8 cellular contexts compared by ENCODE assay signal in genomic region chr9:69971643-69972449, GRCh38.
A peak's percentile ranks its signal among the peaks of the same experiment; 100 is the strongest.
DNase-seq lines count a peak whose midpoint lies in the region; ATAC-seq, FAIRE-seq and TF ChIP-seq lines count a peak whose summit lies in the region.

No MANE protein-coding gene starts in this region.

- no peaks in the 10 kb centered on the region for H3F3A ChIP-seq in PC-3 (ENCODE audit: low read length, unreplicated experiment)

- CTCF ChIA-PET in PC-3 (lab: Charles Lee): interaction anchor here (0.6 to 1.9 kb wide), 3 partner anchors 139 to 258 kb away, joined by 3 to 9 read pairs (median 4); no protein-coding TSS in a partner anchor

- peak; percentile 55 for ATAC-seq in PC-3

- no peaks in the 10 kb centered on the region for H4K20me1 ChIP-seq in PC-3 (ENCODE audit: low read length)

- TF ChIP-seq EP300 in ovary (IDR thresholded peaks at IDR 0.05): no peak

- POLR2A ChIA-PET in PC-3 (lab: Charles Lee; ENCODE audit: unreplicated experiment): no interaction called here

- 43 to 45% (median 43%) methylated on average over 16 of the region's 16 CpGs for WGBS in ovary, 3 donors

- no peak for TF ChIP-seq POLR2A in ovary (IDR thresholded peaks at IDR 0.05)

- intact Hi-C loops in PC-3 (cut with micrococcal nuclease): loop anchor here (1.0 to 2.0 kb wide), 3 partner anchors 139 to 630 kb away; no protein-coding TSS in a partner anchor
- intact Hi-C loops in ovary (cut with DNase I): loop anchor here in 3 of 4 donors (2.0 to 10.0 kb wide), 4 partner anchors 140 to 633 kb away; partner anchors contain the start of gene KLF9 (in 1 of the 3)

- no peak overlapping the region for H3K4me3 ChIP-seq in PC-3 (ENCODE audit: low read length)
- no peak overlapping the region for H3K4me3 ChIP-seq in ovary

- H3K9me2 ChIP-seq in PC-3 (replicated peaks; ENCODE audit: low read length): no peaks in the 10 kb centered on the region

- H2AFZ ChIP-seq in PC-3 (ENCODE audit: low read length): no peak overlapping the region

- H3K9me3 ChIP-seq in PC-3 (ENCODE audit: low read length) (no peaks in the 10 kb centered on the region), ovary (no peaks in the 10 kb centered on the region)

- H3K4me1 ChIP-seq in PC-3 (ENCODE audit: insufficient read depth, low read length) (peaks cover 7% of the 10 kb centered on the region; the same call in 1 of the 2 replicates), ovary (ENCODE audit: insufficient read depth) (no peaks in the 10 kb centered on the region)

- DNase-seq in activated effector memory CD4-positive, alpha-beta T cell treated with anti-CD3 and anti-CD28 coated beads, Interleukin-2, amount 50 U/mL, for 16 hours: peak; percentile 76
- DNase-seq in activated effector memory CD4-positive, alpha-beta T cell treated with Interleukin-2 at 50 U/mL for 16 hours: no peak
- DNase-seq in HTR-8/SVneo (ENCODE audit: insufficient read length, low spot score) (peak; percentile 48), PC-3 (peak; percentile 67), glomerular visceral epithelial cell (ENCODE audit: extremely low spot score) (peak; percentile 67), ovary (peak; percentile 81 to 89 (median 84)), urothelium cell line (ENCODE audit: low spot score) (peak; percentile 71)
- peak; percentile 40 for DNase-seq in activated naive CD4-positive, alpha-beta T cell treated with Interleukin-2 at 50 U/mL for 16 hours

- H3K9ac ChIP-seq in PC-3 (ENCODE audit: low read length): no peak overlapping the region

- FAIRE-seq in HTR-8/SVneo (lab: Jason Lieb, UNC) (no peak), urothelium cell line (lab: Jason Lieb, UNC) (peak; percentile 30)

- no peaks in the 10 kb centered on the region for H3K79me2 ChIP-seq in PC-3 (ENCODE audit: low read length)

- BruUV-seq in PC-3 (replicated peaks; lab: Mats Ljungman, UMichigan): no TSS peak

- H3K4me2 ChIP-seq in PC-3 (ENCODE audit: low read length): no peak overlapping the region

- H3K27ac ChIP-seq in PC-3 (ENCODE audit: low read length) (no peak overlapping the region), ovary (no peak overlapping the region)

- H3K27me3 ChIP-seq in PC-3 (ENCODE audit: low read length) (no peaks in the 10 kb centered on the region), ovary (no peaks in the 10 kb centered on the region)

- H3K36me3 ChIP-seq in PC-3 (ENCODE audit: low read depth, low read length): no peaks in the 10 kb centered on the region
- no peaks in the 10 kb centered on the region for H3K36me3 ChIP-seq in ovary

- TF ChIP-seq CTCF in PC-3 (conservative IDR thresholded peaks at IDR 0.05; ENCODE audit: low read depth, low read length) (peak; percentile 90), ovary (IDR thresholded peaks at IDR 0.05) (peak; percentile 64 to 89 (median 83))
